19 cellular contexts compared by ENCODE assay signal in the genomic region with DNA sequence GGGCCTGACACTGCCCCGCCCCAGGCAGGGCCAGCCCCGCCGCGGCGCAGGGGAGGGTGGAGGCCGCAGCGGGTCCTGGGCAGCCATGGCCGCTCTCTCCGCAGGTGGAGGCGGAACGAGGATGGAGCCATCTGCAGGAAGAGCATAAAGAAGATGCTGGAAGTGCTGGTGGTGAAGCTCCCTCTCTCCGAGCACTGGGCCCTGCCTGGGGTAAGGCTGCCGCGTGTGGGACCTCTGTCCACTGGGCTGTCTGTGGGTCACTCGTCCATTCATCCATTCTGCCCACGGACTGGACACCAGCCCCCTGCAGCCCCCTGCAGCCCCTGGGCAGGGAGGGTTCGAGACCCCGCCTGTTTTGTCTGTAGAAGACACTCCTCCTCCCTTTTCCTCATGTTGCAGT. TPM values are rescaled to one million over a fixed set of nuclear protein-coding genes. Genes with fewer than 3 reads are reported as not detected.
DNase-seq lines count a peak whose midpoint lies in the region; ATAC-seq and TF ChIP-seq lines count a peak whose summit lies in the region.
"Had no signal": no experiment of that assay in that cellular context is flagged by ENCODE, and none has a peak within 500 bp of the region (broad histone marks: within the 10 kb centered on the region; RNA-seq: fewer than 3 reads in every experiment).

No MANE protein-coding gene starts in this region.

- H3K27me3 ChIP-seq in right atrium auricular region (no peaks in the 10 kb centered on the region), right cardiac atrium (ENCODE audit: control insufficient read depth, insufficient read depth) (no peaks in the 10 kb centered on the region), upper lobe of right lung (no peaks in the 10 kb centered on the region), colonic mucosa (no peaks in the 10 kb centered on the region)

- no peak for ATAC-seq in Right ventricle myocardium superior (ENCODE audit: poor library complexity)
- no peak for ATAC-seq in right cardiac atrium
- ATAC-seq in mucosa of descending colon, result no peak
- no peak for ATAC-seq in upper lobe of right lung
- no peak for ATAC-seq in GM21367 (IDR thresholded peaks at IDR 0.05; ENCODE audit: unreplicated experiment)
- ATAC-seq: A549 had no signal

- H3K36me3 ChIP-seq in right atrium auricular region (no peaks in the 10 kb centered on the region), mucosa of descending colon (ENCODE audit: low read depth) (no peaks in the 10 kb centered on the region), upper lobe of right lung (no peaks in the 10 kb centered on the region), colonic mucosa (no peaks in the 10 kb centered on the region)

- WGBS in right cardiac atrium, result 81% methylated on average over 18 of the region's 18 CpGs

- H3K9ac ChIP-seq in colonic mucosa (ENCODE audit: low read depth in 2 of 2, low read length in 2 of 2), result no peak overlapping the region

- intact Hi-C loops in Right ventricle myocardium superior (cut with DNase I), result no loop called here
- intact Hi-C loops in right cardiac atrium (cut with DNase I), result no loop called here
- intact Hi-C loops in mucosa of descending colon (cut with DNase I, micrococcal nuclease), result no loop called here
- intact Hi-C loops in upper lobe of right lung (cut with DNase I), result no loop called here
- intact Hi-C loops in colonic mucosa (cut with DNase I), result no loop called here

- H3K9me3 ChIP-seq in right atrium auricular region, result no peaks in the 10 kb centered on the region
- H3K9me3 ChIP-seq in right cardiac atrium (ENCODE audit: control insufficient read depth, low read length), result no peaks in the 10 kb centered on the region
- no peaks in the 10 kb centered on the region for H3K9me3 ChIP-seq in mucosa of descending colon
- H3K9me3 ChIP-seq in upper lobe of right lung, result no peaks in the 10 kb centered on the region
- H3K9me3 ChIP-seq in colonic mucosa, result no peaks in the 10 kb centered on the region
- H3K9me3 ChIP-seq: A549 had no signal

- no peak overlapping the region for H3K27ac ChIP-seq in right atrium auricular region
- no peak overlapping the region for H3K27ac ChIP-seq in right cardiac atrium (ENCODE audit: low read length)
- no peak overlapping the region for H3K27ac ChIP-seq in upper lobe of right lung
- no peak overlapping the region for H3K27ac ChIP-seq in colonic mucosa
- H3K27ac ChIP-seq: A549, C4-2B had no signal

- DNase-seq in Right ventricle myocardium superior (peak; percentile 22), right atrium auricular region (ENCODE audit: low spot score) (no peak), right cardiac atrium (peak in 2 of 3 donors; percentile 20 to 31), mucosa of descending colon (peak in 2 of 3 donors; percentile 8 to 28), upper lobe of right lung (peak; percentile 53), colonic mucosa (no peak)
- DNase-seq in stimulated activated CD4-positive, alpha-beta T cell treated with anti-CD3 and anti-CD28 coated beads, Interleukin-1b, Interleukin-23, amount 100 ng/mL, for 48 hours, result no peak
- DNase-seq: DMS 273 treated with DMSO at 0.1 percent for 48 hours, IMR-90, Kasumi-1, MM.1S, NCI-H1105, NCI-H1694 treated with DMSO at 0.1 percent for 48 hours, NCI-H345, NCI-H69, SIG-M5 had no signal

- no peak overlapping the region for H3K4me3 ChIP-seq in right atrium auricular region
- no peak overlapping the region for H3K4me3 ChIP-seq in right cardiac atrium (ENCODE audit: low read length)
- H3K4me3 ChIP-seq in mucosa of descending colon, result no peak overlapping the region
- H3K4me3 ChIP-seq in upper lobe of right lung, result no peak overlapping the region
- no peak overlapping the region for H3K4me3 ChIP-seq in colonic mucosa
- H3K4me3 ChIP-seq: A549 had no signal

- TF ChIP-seq CTCF in right atrium auricular region (IDR thresholded peaks at IDR 0.05) (no peak), mucosa of descending colon (IDR thresholded peaks at IDR 0.05) (no peak), upper lobe of right lung (IDR thresholded peaks at IDR 0.05) (no peak), colonic mucosa (IDR thresholded peaks at IDR 0.05) (no peak)

- H3K4me1 ChIP-seq in right atrium auricular region, result no peaks in the 10 kb centered on the region
- no peaks in the 10 kb centered on the region for H3K4me1 ChIP-seq in right cardiac atrium (ENCODE audit: control insufficient read depth, insufficient read depth, low read length)
- H3K4me1 ChIP-seq in mucosa of descending colon (ENCODE audit: low read depth), result no peaks in the 10 kb centered on the region
- H3K4me1 ChIP-seq in upper lobe of right lung, result no peaks in the 10 kb centered on the region
- no peaks in the 10 kb centered on the region for H3K4me1 ChIP-seq in colonic mucosa
- H3K4me1 ChIP-seq: A549 had no signal

RNA-seq across cellular contexts. Expression of gene LRRC3, which starts 18.4 kb away (rescaled TPM):
- total RNA-seq in Right ventricle myocardium superior (2.7 TPM), right atrium auricular region (1 to 10 TPM; 1.1 to 1.7 TPM), right cardiac atrium (1 to 10 TPM in 3 of 4 donors, under 1 TPM in 1; 0.89 to 1.1 (median 1.0) TPM), mucosa of descending colon (10 to 100 TPM in 1 of 3 donors, 1 to 10 TPM in 2; 2.1 to 17.9 (median 2.7) TPM), upper lobe of right lung (3.6 TPM), colonic mucosa (1 to 10 TPM; 2.0 to 2.7 TPM)
- 0.93 TPM for polyA plus RNA-seq in right cardiac atrium

Comparison
In these comparisons a context has a peak if more than half of its experiments do, and no peak if none do; other contexts are left out.
1. DNase-seq: peak in Right ventricle myocardium superior (single experiment), right cardiac atrium (2 of 3), mucosa of descending colon (2 of 3) and upper lobe of right lung (single experiment); none in right atrium auricular region (single experiment), stimulated activated CD4-positive, alpha-beta T cell treated with anti-CD3 and anti-CD28 coated beads, Interleukin-1b, Interleukin-23, amount 100 ng/mL, for 48 hours (single experiment) and colonic mucosa (single experiment).